8 cellular contexts compared by ENCODE assay signal in the genomic region with DNA sequence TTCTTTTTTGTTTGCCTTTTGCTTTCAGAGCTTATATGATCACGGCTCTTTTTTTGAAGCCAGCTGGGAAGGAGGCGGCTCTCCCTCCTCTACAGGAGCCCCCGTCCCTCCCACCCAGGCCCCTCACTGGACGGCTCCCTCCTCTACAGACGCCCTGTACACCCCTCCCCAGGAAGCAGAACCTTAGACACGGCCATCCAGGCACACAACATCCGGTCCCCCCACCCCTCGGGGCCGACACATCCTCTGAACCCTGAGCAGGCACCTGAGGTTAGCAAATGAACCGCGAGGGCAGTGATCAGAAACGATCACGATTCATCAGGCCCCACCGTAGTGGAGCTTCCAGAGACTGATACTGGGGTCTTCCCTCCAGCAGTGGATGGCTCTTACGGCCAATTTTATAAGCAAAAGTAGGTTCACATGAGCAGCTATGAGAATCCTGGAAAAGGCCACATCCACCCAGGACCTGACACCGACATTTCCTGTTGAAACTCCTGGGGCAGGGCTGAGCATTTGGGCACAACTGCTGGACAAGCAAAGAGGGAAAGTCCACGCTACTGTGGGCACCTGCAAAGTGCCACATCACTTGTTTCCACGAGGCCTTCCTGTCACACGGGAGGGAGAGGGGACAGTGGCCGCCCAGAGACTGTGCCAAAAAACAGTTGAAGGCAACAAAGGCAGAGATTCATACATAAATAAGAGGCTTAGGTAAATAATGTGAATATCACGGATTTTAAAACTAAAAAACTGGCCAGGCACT.
DNase-seq lines count a peak whose midpoint lies in the region; ATAC-seq and TF ChIP-seq lines count a peak whose summit lies in the region.

No MANE protein-coding gene starts in this region.

- H3K4me1 ChIP-seq in left lung, result peaks cover 0 to 65% of the 10 kb centered on the region in 2 donors
- H3K4me1 ChIP-seq in breast epithelium, result no peaks in the 10 kb centered on the region

- peak; percentile 82 to 83 for DNase-seq in activated T-cell treated with anti-CD3 and anti-CD28 coated beads, Interleukin-2, amount 50 U/mL, for 48 hours
- peak; percentile 84 for DNase-seq in stimulated activated CD4-positive, alpha-beta T cell treated with anti-CD3 and anti-CD28 coated beads, Interleukin-15, amount 100 ng/mL, for 24 hours
- DNase-seq in GM03348 (ENCODE audit: low spot score) (no peak), left lung (no peak), breast epithelium (ENCODE audit: low spot score in 2 of 2) (no peak), epidermal melanocyte (ENCODE audit: insufficient read length, low spot score) (no peak)

- no peaks in the 10 kb centered on the region for H3K9me3 ChIP-seq in left lung
- H3K9me3 ChIP-seq in breast epithelium, result no peaks in the 10 kb centered on the region

- TF ChIP-seq POLR2A in breast epithelium (IDR thresholded peaks at IDR 0.05), result no peak

- H3K4me3 ChIP-seq in left lung (no peak overlapping the region), breast epithelium (no peak overlapping the region)

- no peaks in the 10 kb centered on the region for H3K27me3 ChIP-seq in left lung
- H3K27me3 ChIP-seq in breast epithelium, result no peaks in the 10 kb centered on the region

- H3K36me3 ChIP-seq in left lung (peaks cover 0 to 14% of the 10 kb centered on the region in 2 donors), breast epithelium (no peaks in the 10 kb centered on the region)

- TF ChIP-seq CTCF in left lung (IDR thresholded peaks at IDR 0.05), result no peak
- no peak for TF ChIP-seq CTCF in breast epithelium (IDR thresholded peaks at IDR 0.05)

- intact Hi-C loops in left lung (cut with DNase I), result no loop called here
- intact Hi-C loops in breast epithelium (cut with DNase I; ENCODE audit: low total_unique reads), result no loop called here

- ATAC-seq in GM19372 (IDR thresholded peaks at IDR 0.05; ENCODE audit: low read depth, unreplicated experiment), result peak; percentile 80
- peak; percentile 34 for ATAC-seq in HG03558 (IDR thresholded peaks at IDR 0.05; ENCODE audit: extremely low read depth, unreplicated experiment)
- no peak for ATAC-seq in left lung

- H3K27ac ChIP-seq in left lung (peak overlapping the region in 1 of 2 donors; percentile 50), breast epithelium (no peak overlapping the region)

Comparison
In these comparisons a context has a peak if more than half of its experiments do, and no peak if none do; other contexts are left out.
1. DNase-seq: peak in activated T-cell treated with anti-CD3 and anti-CD28 coated beads, Interleukin-2, amount 50 U/mL, for 48 hours (2 of 2) and stimulated activated CD4-positive, alpha-beta T cell treated with anti-CD3 and anti-CD28 coated beads, Interleukin-15, amount 100 ng/mL, for 24 hours (single experiment); none in GM03348 (single experiment), left lung (0 of 2), breast epithelium (0 of 2) and epidermal melanocyte (single experiment).